Comparison of ENCODE assay signal across 21 cellular contexts in genomic region chr6:163329991-163330390, GRCh38.
DNase-seq lines count a peak whose midpoint lies in the region; ATAC-seq and TF ChIP-seq lines count a peak whose summit lies in the region.
"Had no signal": no experiment of that assay in that cellular context is flagged by ENCODE, and none has a peak within 500 bp of the region (broad histone marks: within the 10 kb centered on the region; RNA-seq: fewer than 3 reads in every experiment).

No MANE protein-coding gene starts in this region.

- H3K4me1 ChIP-seq in HEK293 (ENCODE audit: control insufficient read depth, insufficient read depth, low read length), result no peaks in the 10 kb centered on the region
- H3K4me1 ChIP-seq in body of pancreas, result no peaks in the 10 kb centered on the region
- H3K4me1 ChIP-seq: breast epithelium, foreskin keratinocyte, testis had no signal

- ATAC-seq in HG02610 (IDR thresholded peaks at IDR 0.05; ENCODE audit: unreplicated experiment), result no peak
- no peak for ATAC-seq in body of pancreas
- ATAC-seq: activated CD8-positive, alpha-beta T cell treated with anti-CD3 and anti-CD28 coated beads for 36 hours; foreskin keratinocyte; naive thymus-derived CD8-positive, alpha-beta T cell; stimulated activated effector memory CD8-positive, alpha-beta T cell treated with anti-CD3 and anti-CD28 coated beads, Interleukin-12 subunit alpha, Interleukin-12 subunit beta, amount 100 ng/mL, for 72 hours had no signal

- peak; percentile 83 for DNase-seq in brain pericyte (ENCODE audit: low read depth, low spot score)
- peak in 32 of 51 donors; percentile 11 to 85 (median 66) for DNase-seq in hypothalamus (lab: John Stamatoyannopoulos, UW)
- DNase-seq in smooth muscle cell of the brain vasculature (ENCODE audit: low read depth, low spot score), result peak; percentile 59
- DNase-seq in HCEC 1CT, result no peak
- no peak for DNase-seq in body of pancreas
- DNase-seq: activated B cell treated with CpG ODN at 0.5 μM for 24 hours; activated CD8-positive, alpha-beta T cell treated with anti-CD3 and anti-CD28 coated beads for 36 hours; activated T-cell treated with anti-CD3 and anti-CD28 coated beads, Interleukin-2, amount 50 U/mL, for 1 hour; CD4-positive, alpha-beta memory T cell; DMS53; foreskin keratinocyte; Kasumi-1; naive thymus-derived CD8-positive, alpha-beta T cell; NCI-H1105; NCI-H2081; NK-92 treated with Interleukin-12 subunit alpha and Interleukin-12 subunit beta, amount 100 ng/mL, for 24 hours; testis had no signal

- 59 to 63% methylated on average over 8 to 9 of the region's 9 CpGs for WGBS in body of pancreas, 2 donors

- TF ChIP-seq CTCF in HEK293 (tag by site-specific recombination; IDR thresholded peaks at IDR 0.05) (no peak), body of pancreas (IDR thresholded peaks at IDR 0.05) (no peak)

- H3K36me3 ChIP-seq in HEK293 (ENCODE audit: control insufficient read depth in 2 of 2, insufficient read depth in 1 of 2, low read length in 2 of 2) (no peaks in the 10 kb centered on the region), body of pancreas (replicated peaks in 1 of 2; ENCODE audit: insufficient read depth in 1 of 2, low read depth in 2 of 2) (no peaks in the 10 kb centered on the region)
- H3K36me3 ChIP-seq: breast epithelium had no signal

- POLR2A ChIA-PET in HEK293 (lab: Yijun Ruan, JAX), result no interaction called here

- no peaks in the 10 kb centered on the region for H3K9me3 ChIP-seq in HEK293 (ENCODE audit: control insufficient read depth, insufficient read depth, low read depth, low read length)
- H3K9me3 ChIP-seq in body of pancreas, result no peaks in the 10 kb centered on the region
- H3K9me3 ChIP-seq: breast epithelium, testis had no signal

- intact Hi-C loops in body of pancreas (cut with DNase I), result no loop called here

- CTCF ChIA-PET in HEK293 (lab: Yijun Ruan, JAX), result interaction anchor here (1.1 kb wide), 1 partner anchor 24 kb away, joined by 3 read pairs; no protein-coding TSS in a partner anchor

- no peak for TF ChIP-seq POLR2A in body of pancreas (IDR thresholded peaks at IDR 0.05)

- no peaks in the 10 kb centered on the region for H3K27me3 ChIP-seq in body of pancreas
- H3K27me3 ChIP-seq: breast epithelium, foreskin keratinocyte, testis had no signal

- H3K27ac ChIP-seq in HEK293 (ENCODE audit: extremely low read depth, low read depth, low read length), result no peak overlapping the region
- H3K27ac ChIP-seq in body of pancreas, result no peak overlapping the region
- H3K27ac ChIP-seq: breast epithelium, foreskin keratinocyte, testis had no signal

- H3K4me3 ChIP-seq in HEK293 (ENCODE audit: low read depth, low read length), result no peak overlapping the region
- no peak overlapping the region for H3K4me3 ChIP-seq in body of pancreas
- H3K4me3 ChIP-seq: breast epithelium, testis had no signal

TF ChIP-seq in HEK293, 187 proteins besides CTCF, POLR2A, EP300 and RAD21:
- TF ChIP-seq ZIC2 (tag by site-specific recombination; IDR thresholded peaks at IDR 0.05) (peak; percentile 98), ZBTB21 (tag by site-specific recombination; IDR thresholded peaks at IDR 0.05) (no peak)

Comparison
In these comparisons a context has a peak if more than half of its experiments do, and no peak if none do; other contexts are left out.
1. DNase-seq: peak in brain pericyte (single experiment), hypothalamus (32 of 51) and smooth muscle cell of the brain vasculature (single experiment); none in HCEC 1CT (single experiment) and body of pancreas (0 of 4).